In the genomic region with DNA sequence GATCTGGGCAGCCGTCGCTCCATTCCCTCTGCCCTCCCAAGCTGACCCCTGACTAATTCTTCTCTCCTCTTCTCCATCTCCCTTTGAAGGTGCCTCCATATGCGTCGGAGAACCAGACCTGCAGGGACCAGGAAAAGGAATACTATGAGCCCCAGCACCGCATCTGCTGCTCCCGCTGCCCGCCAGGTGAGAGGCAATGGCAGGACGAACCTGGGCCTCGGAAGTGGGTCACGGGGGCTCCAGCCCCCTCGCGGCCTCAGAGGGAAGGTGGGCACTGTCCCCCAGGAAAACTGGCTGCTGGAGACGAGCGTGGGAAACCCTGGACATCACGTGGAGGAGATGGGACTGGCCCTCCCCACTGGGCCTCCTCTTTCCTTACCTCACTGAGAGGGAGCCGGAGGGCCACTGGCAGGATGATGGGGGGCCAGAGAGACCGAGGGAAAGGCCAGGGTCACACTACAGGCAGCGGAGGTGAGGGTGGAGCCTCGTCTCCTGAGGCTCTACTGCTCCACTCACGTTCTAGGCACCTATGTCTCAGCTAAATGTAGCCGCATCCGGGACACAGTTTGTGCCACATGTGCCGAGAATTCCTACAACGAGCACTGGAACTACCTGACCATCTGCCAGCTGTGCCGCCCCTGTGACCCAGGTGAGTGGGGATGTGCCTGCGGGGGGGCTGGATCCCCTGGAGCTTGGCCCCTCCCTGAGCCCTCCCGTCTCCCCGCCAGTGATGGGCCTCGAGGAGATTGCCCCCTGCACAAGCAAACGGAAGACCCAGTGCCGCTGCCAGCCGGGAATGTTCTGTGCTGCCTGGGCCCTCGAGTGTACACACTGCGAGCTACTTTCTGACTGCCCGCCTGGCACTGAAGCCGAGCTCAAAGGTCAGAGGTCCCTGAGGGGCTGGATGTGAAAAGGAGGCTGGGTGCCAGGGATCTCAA, we compare ENCODE assay signal across 9 cellular contexts. TPM values are rescaled to one million over a fixed set of nuclear protein-coding genes. Genes with fewer than 3 reads are reported as not detected.
DNase-seq lines count a peak whose midpoint lies in the region; ATAC-seq and TF ChIP-seq lines count a peak whose summit lies in the region.
"Had no signal": no experiment of that assay in that cellular context is flagged by ENCODE, and none has a peak within 500 bp of the region (broad histone marks: within the 10 kb centered on the region; RNA-seq: fewer than 3 reads in every experiment).

No MANE protein-coding gene starts in this region.

- H3K27me3 Mint-ChIP-seq in HFFc6 (ENCODE audit: insufficient read depth): no peaks in the 10 kb centered on the region; the same call in 1 of the 2 replicates

- peak overlapping the region; percentile 91 for H3K4me3 Mint-ChIP-seq in HFFc6
- H3K4me3 Mint-ChIP-seq: T-helper 2 cell treated with Interferon-gamma antibody and Interleukin-4, amounts not matched to agents 5 μg/mL and 100 μg/mL, for 36 hours had no signal

- intact Hi-C loops in lower lobe of right lung (cut with DNase I): no loop called here
- intact Hi-C loops in thyroid gland (cut with DNase I): loop anchor here (5.0 to 10.0 kb wide), 2 partner anchors 47 to 150 kb away; no protein-coding TSS in a partner anchor

- H3K9me3 ChIP-seq in lower lobe of right lung (no peaks in the 10 kb centered on the region), thyroid gland (no peaks in the 10 kb centered on the region)

- H3K27me3 ChIP-seq in lower lobe of right lung (ENCODE audit: low read depth) (no peaks in the 10 kb centered on the region), thyroid gland (no peaks in the 10 kb centered on the region)

- TF ChIP-seq CTCF in HFFc6 (IDR thresholded peaks at IDR 0.05): no peak
- TF ChIP-seq CTCF in choroid plexus epithelial cell (conservative IDR thresholded peaks at IDR 0.05; ENCODE audit: low read depth, low read length): no peak
- TF ChIP-seq CTCF in lower lobe of right lung (IDR thresholded peaks at IDR 0.05): no peak
- TF ChIP-seq CTCF in thyroid gland (IDR thresholded peaks at IDR 0.05): no peak

- H3K4me3 ChIP-seq in choroid plexus epithelial cell (ENCODE audit: low read depth, low read length) (peak overlapping the region; percentile 73), lower lobe of right lung (peak overlapping the region; percentile 93), thyroid gland (replicated peaks in 1 of 3) (peak overlapping the region; percentile 61 to 87 (median 68))

- H3K36me3 Mint-ChIP-seq in HFFc6 (ENCODE audit: low read depth): peaks cover 30% of the 10 kb centered on the region

- H3K4me1 Mint-ChIP-seq in HFFc6 (ENCODE audit: low read depth): peaks cover 35% of the 10 kb centered on the region

- ATAC-seq in lower lobe of right lung (peak; percentile 9 to 23), GM21717 (IDR thresholded peaks at IDR 0.05; ENCODE audit: unreplicated experiment) (no peak), HG03108 (IDR thresholded peaks at IDR 0.05; ENCODE audit: unreplicated experiment) (no peak)

- H3K9me3 Mint-ChIP-seq in HFFc6: no peaks in the 10 kb centered on the region
- H3K9me3 Mint-ChIP-seq: T-helper 2 cell treated with Interferon-gamma antibody and Interleukin-4, amounts not matched to agents 5 μg/mL and 100 μg/mL, for 36 hours had no signal

- H3K36me3 ChIP-seq in lower lobe of right lung (peaks cover 44% of the 10 kb centered on the region), thyroid gland (peaks cover 15 to 19% of the 10 kb centered on the region in 2 donors)

- H3K27ac ChIP-seq in lower lobe of right lung (peak overlapping the region; percentile 93), thyroid gland (peak overlapping the region; percentile 97 to 99 (median 97))

- TF ChIP-seq POLR2A in thyroid gland (IDR thresholded peaks at IDR 0.05): no peak

- peaks cover 50% of the 10 kb centered on the region for H3K4me1 ChIP-seq in lower lobe of right lung
- H3K4me1 ChIP-seq in thyroid gland: peaks cover 30 to 53% of the 10 kb centered on the region in 2 donors

- DNase-seq in HFFc6 (no peak), choroid plexus epithelial cell (ENCODE audit: low read depth) (peak; percentile 20), lower lobe of right lung (no peak), thyroid gland (peak in 1 of 2 donors; percentile 25), NCI-H526 (lab: John Stamatoyannopoulos, UW) (no peak), iPS-NIHi7 (ENCODE audit: extremely low spot score) (no peak)

- 68 to 71% methylated on average over 21 to 32 of the region's 36 CpGs for WGBS in thyroid gland, 2 donors

- H3K27ac Mint-ChIP-seq in HFFc6: peak overlapping the region; percentile 89
- H3K27ac Mint-ChIP-seq: T-helper 2 cell treated with Interferon-gamma antibody and Interleukin-4, amounts not matched to agents 5 μg/mL and 100 μg/mL, for 36 hours had no signal

RNA-seq across cellular contexts. Expression of gene LTBR, which starts 0.8 kb away (rescaled TPM):
- total RNA-seq in HFFc6 (2021; fragmentation: NEBNext Ultra II Directional; extraction: Animal tissue kit (Norgen Biotek cat#: 25700)): 100 to 1,000 TPM in 3 of 6 experiments, 10 to 100 TPM in 3; 91.5 to 124 (median 106) TPM
- total RNA-seq in lower lobe of right lung: 122 TPM
- total RNA-seq in thyroid gland: 100 to 1,000 TPM; 152 to 215 (median 178) TPM

RNA-seq across cellular contexts. Expression of gene SCNN1A, which starts 9.4 kb away (rescaled TPM):
- total RNA-seq in HFFc6 (2021; fragmentation: NEBNext Ultra II Directional; extraction: Animal tissue kit (Norgen Biotek cat#: 25700)): under 1 TPM in 1 of 6 experiments, not detected in 5; 0.18 TPM
- 156 TPM for total RNA-seq in lower lobe of right lung
- total RNA-seq in thyroid gland: 100 to 1,000 TPM; 229 to 449 (median 336) TPM

RNA-seq across cellular contexts. Expression of gene TNFRSF1A, which starts 42.9 kb away (rescaled TPM):
- total RNA-seq in HFFc6 (2021; fragmentation: NEBNext Ultra II Directional; extraction: Animal tissue kit (Norgen Biotek cat#: 25700)): 100 to 1,000 TPM; 105 to 122 (median 112) TPM
- total RNA-seq in lower lobe of right lung (165 TPM), thyroid gland (100 to 1,000 TPM; 131 to 185 (median 150) TPM)

RNA-seq across cellular contexts. Expression of gene CD27, which starts 60.0 kb away (rescaled TPM):
- total RNA-seq in HFFc6 (2021; fragmentation: NEBNext Ultra II Directional; extraction: Animal tissue kit (Norgen Biotek cat#: 25700)): under 1 TPM in 2 of 6 experiments, not detected in 4; 0.19 to 0.28 TPM
- total RNA-seq in lower lobe of right lung (2.3 TPM), thyroid gland (10 to 100 TPM in 1 of 4 donors, 1 to 10 TPM in 3; 2.7 to 10.8 (median 6.4) TPM)

Comparison
In these comparisons a context has a peak if more than half of its experiments do, and no peak if none do; other contexts are left out.
1. ATAC-seq: peak in lower lobe of right lung (2 of 2); none in GM21717 (single experiment) and HG03108 (single experiment).
2. RNA of gene SCNN1A, which starts 9.4 kb away (total RNA-seq): 229 to 449 TPM in thyroid gland and 156 TPM in lower lobe of right lung (single experiment); 0.18 TPM in HFFc6; every median in the first group is over 100 times any median in the second.
3. Peak in every context shown above with its lines, with median percentiles within 50 percentile points of each other: H3K4me3 ChIP-seq.